Comparison of ENCODE assay signal across 14 cellular contexts in genomic region chr7:12647364-12648219, GRCh38. TPM values are rescaled to one million over a fixed set of nuclear protein-coding genes. Genes with fewer than 3 reads are reported as not detected.
DNase-seq lines count a peak whose midpoint lies in the region; ATAC-seq, FAIRE-seq and TF ChIP-seq lines count a peak whose summit lies in the region.
"Had no signal": no experiment of that assay in that cellular context is flagged by ENCODE, and none has a peak within 500 bp of the region (broad histone marks: within the 10 kb centered on the region; RNA-seq: fewer than 3 reads in every experiment).

No MANE protein-coding gene starts in this region.

- peaks cover 27% of the 10 kb centered on the region for H3K36me3 Mint-ChIP-seq in HFFc6 (ENCODE audit: low read depth)
- H3K36me3 Mint-ChIP-seq in stimulated activated memory B cell treated with anti-CD40 and anti-IgM and Interleukin-4, amounts not matched to agents 10 μg/mL and 1 μg/mL and 100 μg/mL, for 72 hours = no peaks in the 10 kb centered on the region
- H3K36me3 Mint-ChIP-seq: T-cell had no signal

- H3K4me3 ChIP-seq in SJSA1 (no peak overlapping the region), small intestine (ENCODE audit: low read depth in 1 of 2, low read length in 2 of 2) (no peak overlapping the region)
- H3K4me3 ChIP-seq: lower lobe of right lung, thyroid gland had no signal

- DNase-seq in HFFc6 (peak; percentile 83), SJSA1 (ENCODE audit: low read depth in 1 of 2, low spot score in 2 of 2) (peak; percentile 91), fibroblast of gingiva (ENCODE audit: low read depth) (peak; percentile 40), small intestine (peak; percentile 36), epidermal melanocyte (ENCODE audit: insufficient read length, low spot score) (no peak), HuH-7 (ENCODE audit: low spot score) (no peak)
- DNase-seq in central memory CD4-positive, alpha-beta T cell = no peak
- DNase-seq: DND-41, Karpas-422, lower lobe of right lung, NCI-H345, T-cell, thyroid gland had no signal

- no peaks in the 10 kb centered on the region for H3K27me3 ChIP-seq in SJSA1 (replicated peaks)
- no peaks in the 10 kb centered on the region for H3K27me3 ChIP-seq in small intestine (ENCODE audit: control insufficient read depth in 2 of 2, insufficient read depth in 2 of 2, low read length in 2 of 2)
- H3K27me3 ChIP-seq: thyroid gland had no signal

- H3K9me3 Mint-ChIP-seq in HFFc6 = no peaks in the 10 kb centered on the region
- H3K9me3 Mint-ChIP-seq in stimulated activated memory B cell treated with anti-CD40 and anti-IgM and Interleukin-4, amounts not matched to agents 10 μg/mL and 1 μg/mL and 100 μg/mL, for 72 hours = no peaks in the 10 kb centered on the region
- H3K9me3 Mint-ChIP-seq: T-cell had no signal

- no peak for TF ChIP-seq CTCF in HFFc6 (IDR thresholded peaks at IDR 0.05)

- H3K9me3 ChIP-seq in SJSA1 (replicated peaks) (no peaks in the 10 kb centered on the region), small intestine (ENCODE audit: control insufficient read depth, low read depth) (no peaks in the 10 kb centered on the region)
- H3K9me3 ChIP-seq: lower lobe of right lung, thyroid gland had no signal

- ATAC-seq in stimulated activated memory B cell treated with anti-CD40 and anti-IgM and Interleukin-4, amounts not matched to agents 10 μg/mL and 1 μg/mL and 100 μg/mL, for 72 hours = no peak
- ATAC-seq: lower lobe of right lung, T-cell had no signal

- no peaks in the 10 kb centered on the region for H3K27me3 Mint-ChIP-seq in HFFc6 (ENCODE audit: insufficient read depth)
- H3K27me3 Mint-ChIP-seq in stimulated activated memory B cell treated with anti-CD40 and anti-IgM and Interleukin-4, amounts not matched to agents 10 μg/mL and 1 μg/mL and 100 μg/mL, for 72 hours = no peaks in the 10 kb centered on the region
- H3K27me3 Mint-ChIP-seq: T-cell had no signal

- peaks cover 67% of the 10 kb centered on the region for H3K4me1 Mint-ChIP-seq in HFFc6 (ENCODE audit: low read depth)
- no peaks in the 10 kb centered on the region for H3K4me1 Mint-ChIP-seq in stimulated activated memory B cell treated with anti-CD40 and anti-IgM and Interleukin-4, amounts not matched to agents 10 μg/mL and 1 μg/mL and 100 μg/mL, for 72 hours
- H3K4me1 Mint-ChIP-seq: T-cell had no signal

- H3K4me1 ChIP-seq in SJSA1 (replicated peaks) (peaks cover 66% of the 10 kb centered on the region), small intestine (ENCODE audit: control insufficient read depth in 2 of 2, insufficient read depth in 1 of 2, low read depth in 1 of 2, low read length in 1 of 2) (no peaks in the 10 kb centered on the region)
- H3K4me1 ChIP-seq: lower lobe of right lung, thyroid gland had no signal

- WGBS in small intestine, 3 donors = 73 to 79% (median 76%) methylated on average over 6 of the region's 6 CpGs

- H3K4me3 Mint-ChIP-seq in HFFc6 = peak overlapping the region; percentile 31; the same call in 1 of the 2 replicates
- no peak overlapping the region for H3K4me3 Mint-ChIP-seq in stimulated activated memory B cell treated with anti-CD40 and anti-IgM and Interleukin-4, amounts not matched to agents 10 μg/mL and 1 μg/mL and 100 μg/mL, for 72 hours
- H3K4me3 Mint-ChIP-seq: T-cell had no signal

- FAIRE-seq in small intestine (lab: Jason Lieb, UNC) = no peak

- H3K27ac ChIP-seq in SJSA1 = peak overlapping the region; percentile 85
- H3K27ac ChIP-seq in small intestine (ENCODE audit: low read depth in 1 of 2, low read length in 1 of 2) = no peak overlapping the region
- H3K27ac ChIP-seq: lower lobe of right lung, thyroid gland had no signal

- H3K36me3 ChIP-seq in SJSA1 = no peaks in the 10 kb centered on the region
- peaks cover 0 to 16% of the 10 kb centered on the region in 2 donors for H3K36me3 ChIP-seq in small intestine (ENCODE audit: control insufficient read depth in 2 of 2, insufficient read depth in 2 of 2, low read length in 2 of 2)
- H3K36me3 ChIP-seq: lower lobe of right lung, thyroid gland had no signal

- H3K27ac Mint-ChIP-seq in HFFc6 = peak overlapping the region; percentile 77
- H3K27ac Mint-ChIP-seq in stimulated activated memory B cell treated with anti-CD40 and anti-IgM and Interleukin-4, amounts not matched to agents 10 μg/mL and 1 μg/mL and 100 μg/mL, for 72 hours = no peak overlapping the region
- H3K27ac Mint-ChIP-seq: T-cell had no signal

RNA-seq across cellular contexts. Expression of gene ARL4A, which starts 39.8 kb away (rescaled TPM):
- total RNA-seq in HFFc6 (2021; fragmentation: NEBNext Ultra II Directional; extraction: Animal tissue kit (Norgen Biotek cat#: 25700)) = 10 to 100 TPM; 12.5 to 15.5 (median 14.7) TPM
- total RNA-seq in SJSA1 (2014; rRNA removed; shearing (Covaris generic)) = 23.7 and 29.6 TPM in 2 replicates
- polyA plus RNA-seq in small intestine = 100 to 1,000 TPM in 1 of 3 donors, 10 to 100 TPM in 2; 48.9 to 123 (median 89.4) TPM

Comparison
In these comparisons a context has a peak if more than half of its experiments do, and no peak if none do; other contexts are left out.
1. DNase-seq: peak in HFFc6 (single experiment), SJSA1 (2 of 2), fibroblast of gingiva (single experiment) and small intestine (single experiment); none in epidermal melanocyte (single experiment), central memory CD4-positive, alpha-beta T cell (single experiment) and HuH-7 (single experiment).